21 cellular contexts compared by ENCODE assay signal in genomic region chr9:135210676-135211523, GRCh38.
"Had no signal": no experiment of that assay in that cellular context is flagged by ENCODE, and none has a peak within 500 bp of the region (broad histone marks: within the 10 kb centered on the region; RNA-seq: fewer than 3 reads in every experiment).

No MANE protein-coding gene starts in this region.

- H3K27me3 ChIP-seq: ovary, vagina had no signal

- H3K36me3 ChIP-seq: gastroesophageal sphincter, heart right ventricle, ovary, tibial nerve, vagina had no signal

- H3K4me1 ChIP-seq: psoas muscle had no signal

- H3K4me3 ChIP-seq: gastroesophageal sphincter, heart right ventricle, lung, ovary, psoas muscle, tibial nerve, vagina had no signal

- DNase-seq: activated CD4-positive, alpha-beta memory T cell treated with anti-CD3 and anti-CD28 coated beads for 36 hours; activated CD4-positive, alpha-beta T cell treated with anti-CD3 and anti-CD28 coated beads for 48 hours; activated CD4-positive, CD25-positive, alpha-beta regulatory T cell; activated naive CD4-positive, alpha-beta T cell treated with Interleukin-2 at 50 U/mL for 16 hours; activated naive CD8-positive, alpha-beta T cell treated with anti-CD3 and anti-CD28 coated beads, Interleukin-2, amount 10 ng/mL, durations not matched to agents 7 days and 5 days; activated T-cell treated with anti-CD3 and anti-CD28 coated beads, Interleukin-2, amount 50 U/mL, for 48 hours; amniotic stem cell; islet precursor cell; naive thymus-derived CD4-positive, alpha-beta T cell; ovary; stimulated activated CD4-positive, alpha-beta T cell treated with anti-CD3 and anti-CD28 coated beads, Interleukin-1b, Interleukin-23, amount 100 ng/mL, for 48 hours; substantia nigra had no signal

- ATAC-seq: gastroesophageal sphincter; heart right ventricle; naive thymus-derived CD4-positive, alpha-beta T cell; psoas muscle; right cardiac atrium; T-helper 17 cell had no signal

- H3K27ac ChIP-seq: epithelial cell of prostate, gastroesophageal sphincter, heart right ventricle, ovary, psoas muscle, tibial nerve, vagina had no signal

- H3K9me3 ChIP-seq: psoas muscle, vagina had no signal
